ENCODE assay signal across 2 cellular contexts in the genomic region with DNA sequence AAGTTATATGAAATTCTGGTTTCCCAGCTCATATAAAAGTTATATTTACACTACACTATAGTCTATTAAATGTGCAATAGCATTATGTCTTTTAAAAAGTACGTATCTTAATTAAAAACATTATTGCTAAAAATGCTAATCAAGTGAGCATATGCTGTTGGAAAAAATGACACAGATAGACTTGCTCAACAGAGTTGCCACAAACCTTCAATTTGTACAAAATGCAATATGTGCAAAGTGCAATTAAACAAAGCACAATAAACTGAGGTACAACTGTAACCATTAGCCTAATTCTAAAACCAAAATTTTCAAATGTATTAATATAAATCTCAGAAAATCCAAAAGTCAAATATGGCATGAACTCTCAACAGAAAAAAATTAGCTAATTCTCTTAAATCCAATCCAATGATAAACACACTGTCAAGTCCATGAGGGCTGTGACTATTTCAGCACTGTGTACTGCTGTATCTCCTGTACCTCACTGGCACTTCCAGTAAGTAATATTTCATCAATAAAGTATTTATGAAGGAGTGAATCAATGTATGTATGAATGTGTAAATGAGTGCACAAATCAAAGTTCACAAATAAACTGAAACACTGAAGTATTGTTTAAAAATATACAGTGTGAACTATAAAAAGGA.
TF ChIP-seq lines count a peak whose summit lies in the region.

No MANE protein-coding gene starts in this region.

TF ChIP-seq in liver, 16 proteins besides CTCF, POLR2A, EP300 and RAD21 (continued from another document):
- TF ChIP-seq, protein P1, sequence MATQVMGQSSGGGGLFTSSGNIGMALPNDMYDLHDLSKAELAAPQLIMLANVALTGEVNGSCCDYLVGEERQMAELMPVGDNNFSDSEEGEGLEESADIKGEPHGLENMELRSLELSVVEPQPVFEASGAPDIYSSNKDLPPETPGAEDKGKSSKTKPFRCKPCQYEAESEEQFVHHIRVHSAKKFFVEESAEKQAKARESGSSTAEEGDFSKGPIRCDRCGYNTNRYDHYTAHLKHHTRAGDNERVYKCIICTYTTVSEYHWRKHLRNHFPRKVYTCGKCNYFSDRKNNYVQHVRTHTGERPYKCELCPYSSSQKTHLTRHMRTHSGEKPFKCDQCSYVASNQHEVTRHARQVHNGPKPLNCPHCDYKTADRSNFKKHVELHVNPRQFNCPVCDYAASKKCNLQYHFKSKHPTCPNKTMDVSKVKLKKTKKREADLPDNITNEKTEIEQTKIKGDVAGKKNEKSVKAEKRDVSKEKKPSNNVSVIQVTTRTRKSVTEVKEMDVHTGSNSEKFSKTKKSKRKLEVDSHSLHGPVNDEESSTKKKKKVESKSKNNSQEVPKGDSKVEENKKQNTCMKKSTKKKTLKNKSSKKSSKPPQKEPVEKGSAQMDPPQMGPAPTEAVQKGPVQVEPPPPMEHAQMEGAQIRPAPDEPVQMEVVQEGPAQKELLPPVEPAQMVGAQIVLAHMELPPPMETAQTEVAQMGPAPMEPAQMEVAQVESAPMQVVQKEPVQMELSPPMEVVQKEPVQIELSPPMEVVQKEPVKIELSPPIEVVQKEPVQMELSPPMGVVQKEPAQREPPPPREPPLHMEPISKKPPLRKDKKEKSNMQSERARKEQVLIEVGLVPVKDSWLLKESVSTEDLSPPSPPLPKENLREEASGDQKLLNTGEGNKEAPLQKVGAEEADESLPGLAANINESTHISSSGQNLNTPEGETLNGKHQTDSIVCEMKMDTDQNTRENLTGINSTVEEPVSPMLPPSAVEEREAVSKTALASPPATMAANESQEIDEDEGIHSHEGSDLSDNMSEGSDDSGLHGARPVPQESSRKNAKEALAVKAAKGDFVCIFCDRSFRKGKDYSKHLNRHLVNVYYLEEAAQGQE (IDR thresholded peaks at IDR 0.05) = no peak
- TF ChIP-seq RXRA (IDR thresholded peaks at IDR 0.05) (peak in 1 of 2 donors; percentile 78), ZBTB33 (IDR thresholded peaks at IDR 0.05) (no peak), JUND (IDR thresholded peaks at IDR 0.05) (peak; percentile 97 to 99), YY1 (IDR thresholded peaks at IDR 0.05) (peak; percentile 44), MAX (IDR thresholded peaks at IDR 0.05) (no peak)
- TF ChIP-seq, protein P2, sequence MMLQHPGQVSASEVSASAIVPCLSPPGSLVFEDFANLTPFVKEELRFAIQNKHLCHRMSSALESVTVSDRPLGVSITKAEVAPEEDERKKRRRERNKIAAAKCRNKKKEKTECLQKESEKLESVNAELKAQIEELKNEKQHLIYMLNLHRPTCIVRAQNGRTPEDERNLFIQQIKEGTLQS (IDR thresholded peaks at IDR 0.05) = peak; percentile 90

TF ChIP-seq in HepG2, 621 proteins besides CTCF, POLR2A, EP300 and RAD21 (continued from another document):
- TF ChIP-seq ZBTB10 (CRISPR knock-in tag; IDR thresholded peaks at IDR 0.05; ENCODE audit: borderline replicate concordance) = no peak
- no peak for TF ChIP-seq POLR2G (IDR thresholded peaks at IDR 0.05; ENCODE audit: low read depth, low read length)
- TF ChIP-seq ZMAT3 (CRISPR knock-in tag; conservative IDR thresholded peaks at IDR 0.05) = no peak
- TF ChIP-seq ZNF644 (CRISPR knock-in tag; IDR thresholded peaks at IDR 0.05; ENCODE audit: low read depth) = no peak
- TF ChIP-seq, protein P3, sequence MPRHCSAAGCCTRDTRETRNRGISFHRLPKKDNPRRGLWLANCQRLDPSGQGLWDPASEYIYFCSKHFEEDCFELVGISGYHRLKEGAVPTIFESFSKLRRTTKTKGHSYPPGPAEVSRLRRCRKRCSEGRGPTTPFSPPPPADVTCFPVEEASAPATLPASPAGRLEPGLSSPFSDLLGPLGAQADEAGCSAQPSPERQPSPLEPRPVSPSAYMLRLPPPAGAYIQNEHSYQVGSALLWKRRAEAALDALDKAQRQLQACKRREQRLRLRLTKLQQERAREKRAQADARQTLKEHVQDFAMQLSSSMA (CRISPR knock-in tag; IDR thresholded peaks at IDR 0.05) = no peak
- TF ChIP-seq, protein P4, sequence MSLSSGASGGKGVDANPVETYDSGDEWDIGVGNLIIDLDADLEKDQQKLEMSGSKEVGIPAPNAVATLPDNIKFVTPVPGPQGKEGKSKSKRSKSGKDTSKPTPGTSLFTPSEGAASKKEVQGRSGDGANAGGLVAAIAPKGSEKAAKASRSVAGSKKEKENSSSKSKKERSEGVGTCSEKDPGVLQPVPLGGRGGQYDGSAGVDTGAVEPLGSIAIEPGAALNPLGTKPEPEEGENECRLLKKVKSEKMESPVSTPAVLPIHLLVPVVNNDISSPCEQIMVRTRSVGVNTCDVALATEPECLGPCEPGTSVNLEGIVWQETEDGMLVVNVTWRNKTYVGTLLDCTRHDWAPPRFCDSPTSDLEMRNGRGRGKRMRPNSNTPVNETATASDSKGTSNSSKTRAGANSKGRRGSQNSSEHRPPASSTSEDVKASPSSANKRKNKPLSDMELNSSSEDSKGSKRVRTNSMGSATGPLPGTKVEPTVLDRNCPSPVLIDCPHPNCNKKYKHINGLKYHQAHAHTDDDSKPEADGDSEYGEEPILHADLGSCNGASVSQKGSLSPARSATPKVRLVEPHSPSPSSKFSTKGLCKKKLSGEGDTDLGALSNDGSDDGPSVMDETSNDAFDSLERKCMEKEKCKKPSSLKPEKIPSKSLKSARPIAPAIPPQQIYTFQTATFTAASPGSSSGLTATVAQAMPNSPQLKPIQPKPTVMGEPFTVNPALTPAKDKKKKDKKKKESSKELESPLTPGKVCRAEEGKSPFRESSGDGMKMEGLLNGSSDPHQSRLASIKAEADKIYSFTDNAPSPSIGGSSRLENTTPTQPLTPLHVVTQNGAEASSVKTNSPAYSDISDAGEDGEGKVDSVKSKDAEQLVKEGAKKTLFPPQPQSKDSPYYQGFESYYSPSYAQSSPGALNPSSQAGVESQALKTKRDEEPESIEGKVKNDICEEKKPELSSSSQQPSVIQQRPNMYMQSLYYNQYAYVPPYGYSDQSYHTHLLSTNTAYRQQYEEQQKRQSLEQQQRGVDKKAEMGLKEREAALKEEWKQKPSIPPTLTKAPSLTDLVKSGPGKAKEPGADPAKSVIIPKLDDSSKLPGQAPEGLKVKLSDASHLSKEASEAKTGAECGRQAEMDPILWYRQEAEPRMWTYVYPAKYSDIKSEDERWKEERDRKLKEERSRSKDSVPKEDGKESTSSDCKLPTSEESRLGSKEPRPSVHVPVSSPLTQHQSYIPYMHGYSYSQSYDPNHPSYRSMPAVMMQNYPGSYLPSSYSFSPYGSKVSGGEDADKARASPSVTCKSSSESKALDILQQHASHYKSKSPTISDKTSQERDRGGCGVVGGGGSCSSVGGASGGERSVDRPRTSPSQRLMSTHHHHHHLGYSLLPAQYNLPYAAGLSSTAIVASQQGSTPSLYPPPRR (CRISPR knock-in tag; IDR thresholded peaks at IDR 0.05; ENCODE audit: borderline replicate concordance) = no peak
- TF ChIP-seq ATF4 (CRISPR knock-in tag; IDR thresholded peaks at IDR 0.05) = no peak
- no peak for TF ChIP-seq CENPT (CRISPR knock-in tag; IDR thresholded peaks at IDR 0.05; ENCODE audit: low read depth)
- TF ChIP-seq NR0B2 (CRISPR knock-in tag; IDR thresholded peaks at IDR 0.05) = no peak
TF ChIP-seq in HepG2: peak in this region for 0.
